Comparison of ENCODE assay signal across 1 cellular context in the genomic region with DNA sequence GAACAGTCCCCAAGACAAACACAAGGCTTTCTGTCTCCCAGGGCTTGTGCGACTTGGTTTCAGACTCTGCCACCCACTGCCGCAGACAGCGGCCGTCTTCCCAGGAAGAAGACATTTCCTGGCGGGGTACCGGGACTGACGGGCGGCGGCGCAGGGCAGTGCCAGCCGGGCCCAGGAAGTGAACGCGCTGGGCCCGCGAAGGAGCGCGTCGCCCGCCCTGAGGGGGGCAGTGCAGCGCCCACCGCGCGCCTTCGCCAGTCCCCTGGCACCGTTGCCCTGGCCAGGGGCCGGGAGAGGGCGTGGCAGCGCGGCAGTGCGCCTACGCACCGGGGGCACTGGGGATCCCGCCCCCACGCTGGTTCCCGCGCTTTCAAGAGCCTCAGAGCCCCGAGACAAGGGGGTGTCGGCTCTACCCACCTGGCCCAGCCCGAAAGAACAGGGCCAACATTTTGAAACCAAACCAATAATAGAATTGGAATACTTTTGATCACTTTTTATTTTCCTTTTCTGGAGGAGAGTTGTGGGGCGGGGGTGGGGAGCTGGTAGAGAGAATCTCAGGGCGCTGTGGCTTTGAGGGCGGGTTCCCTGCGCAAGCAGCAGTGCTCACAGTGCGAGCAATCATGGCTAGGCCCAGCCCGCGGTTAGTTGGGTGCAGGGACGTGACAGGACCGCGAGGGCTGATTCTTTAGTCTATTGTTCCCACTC.
TF ChIP-seq lines count a peak whose summit lies in the region.

No MANE protein-coding gene starts in this region.

TF ChIP-seq in HEK293, 187 proteins besides CTCF, POLR2A, EP300 and RAD21 (continued from another document):
- TF ChIP-seq, protein P1, sequence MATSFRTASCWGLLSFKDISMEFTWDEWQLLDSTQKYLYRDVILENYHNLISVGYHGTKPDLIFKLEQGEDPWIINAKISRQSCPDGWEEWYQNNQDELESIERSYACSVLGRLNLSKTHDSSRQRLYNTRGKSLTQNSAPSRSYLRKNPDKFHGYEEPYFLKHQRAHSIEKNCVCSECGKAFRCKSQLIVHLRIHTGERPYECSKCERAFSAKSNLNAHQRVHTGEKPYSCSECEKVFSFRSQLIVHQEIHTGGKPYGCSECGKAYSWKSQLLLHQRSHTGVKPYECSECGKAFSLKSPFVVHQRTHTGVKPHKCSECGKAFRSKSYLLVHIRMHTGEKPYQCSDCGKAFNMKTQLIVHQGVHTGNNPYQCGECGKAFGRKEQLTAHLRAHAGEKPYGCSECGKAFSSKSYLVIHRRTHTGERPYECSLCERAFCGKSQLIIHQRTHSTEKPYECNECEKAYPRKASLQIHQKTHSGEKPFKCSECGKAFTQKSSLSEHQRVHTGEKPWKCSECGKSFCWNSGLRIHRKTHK (tag by site-specific recombination; IDR thresholded peaks at IDR 0.05) = no peak
- peak; percentile 70 for TF ChIP-seq ZFHX2 (tag by site-specific recombination; conservative IDR thresholded peaks at IDR 0.05)
- TF ChIP-seq, protein P2, sequence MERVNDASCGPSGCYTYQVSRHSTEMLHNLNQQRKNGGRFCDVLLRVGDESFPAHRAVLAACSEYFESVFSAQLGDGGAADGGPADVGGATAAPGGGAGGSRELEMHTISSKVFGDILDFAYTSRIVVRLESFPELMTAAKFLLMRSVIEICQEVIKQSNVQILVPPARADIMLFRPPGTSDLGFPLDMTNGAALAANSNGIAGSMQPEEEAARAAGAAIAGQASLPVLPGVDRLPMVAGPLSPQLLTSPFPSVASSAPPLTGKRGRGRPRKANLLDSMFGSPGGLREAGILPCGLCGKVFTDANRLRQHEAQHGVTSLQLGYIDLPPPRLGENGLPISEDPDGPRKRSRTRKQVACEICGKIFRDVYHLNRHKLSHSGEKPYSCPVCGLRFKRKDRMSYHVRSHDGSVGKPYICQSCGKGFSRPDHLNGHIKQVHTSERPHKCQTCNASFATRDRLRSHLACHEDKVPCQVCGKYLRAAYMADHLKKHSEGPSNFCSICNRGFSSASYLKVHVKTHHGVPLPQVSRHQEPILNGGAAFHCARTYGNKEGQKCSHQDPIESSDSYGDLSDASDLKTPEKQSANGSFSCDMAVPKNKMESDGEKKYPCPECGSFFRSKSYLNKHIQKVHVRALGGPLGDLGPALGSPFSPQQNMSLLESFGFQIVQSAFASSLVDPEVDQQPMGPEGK (tag by site-specific recombination; IDR thresholded peaks at IDR 0.05) = peak; percentile 48
- 0 out of 2 replicates have a peak, but pooled peaks have one; percentile 43 for TF ChIP-seq EGR2 (tag by site-specific recombination; IDR thresholded peaks at IDR 0.05; ENCODE audit: low read depth)
- TF ChIP-seq, protein P3, sequence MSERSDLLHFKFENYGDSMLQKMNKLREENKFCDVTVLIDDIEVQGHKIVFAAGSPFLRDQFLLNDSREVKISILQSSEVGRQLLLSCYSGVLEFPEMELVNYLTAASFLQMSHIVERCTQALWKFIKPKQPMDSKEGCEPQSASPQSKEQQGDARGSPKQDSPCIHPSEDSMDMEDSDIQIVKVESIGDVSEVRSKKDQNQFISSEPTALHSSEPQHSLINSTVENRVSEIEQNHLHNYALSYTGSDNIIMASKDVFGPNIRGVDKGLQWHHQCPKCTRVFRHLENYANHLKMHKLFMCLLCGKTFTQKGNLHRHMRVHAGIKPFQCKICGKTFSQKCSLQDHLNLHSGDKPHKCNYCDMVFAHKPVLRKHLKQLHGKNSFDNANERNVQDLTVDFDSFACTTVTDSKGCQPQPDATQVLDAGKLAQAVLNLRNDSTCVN (tag by site-specific recombination; optimal IDR thresholded peaks at IDR 0.05) = peak; percentile 50
- peak; percentile 62 for TF ChIP-seq ZBTB8A (tag by site-specific recombination; IDR thresholded peaks at IDR 0.05)
- peak; percentile 28; the same call in 1 of the 2 replicates for TF ChIP-seq KLF9 (tag by site-specific recombination; IDR thresholded peaks at IDR 0.05; ENCODE audit: low read depth)
- TF ChIP-seq SP2 (tag by site-specific recombination; IDR thresholded peaks at IDR 0.05) = peak; percentile 25; the same call in 1 of the 2 replicates
- TF ChIP-seq, protein P4, sequence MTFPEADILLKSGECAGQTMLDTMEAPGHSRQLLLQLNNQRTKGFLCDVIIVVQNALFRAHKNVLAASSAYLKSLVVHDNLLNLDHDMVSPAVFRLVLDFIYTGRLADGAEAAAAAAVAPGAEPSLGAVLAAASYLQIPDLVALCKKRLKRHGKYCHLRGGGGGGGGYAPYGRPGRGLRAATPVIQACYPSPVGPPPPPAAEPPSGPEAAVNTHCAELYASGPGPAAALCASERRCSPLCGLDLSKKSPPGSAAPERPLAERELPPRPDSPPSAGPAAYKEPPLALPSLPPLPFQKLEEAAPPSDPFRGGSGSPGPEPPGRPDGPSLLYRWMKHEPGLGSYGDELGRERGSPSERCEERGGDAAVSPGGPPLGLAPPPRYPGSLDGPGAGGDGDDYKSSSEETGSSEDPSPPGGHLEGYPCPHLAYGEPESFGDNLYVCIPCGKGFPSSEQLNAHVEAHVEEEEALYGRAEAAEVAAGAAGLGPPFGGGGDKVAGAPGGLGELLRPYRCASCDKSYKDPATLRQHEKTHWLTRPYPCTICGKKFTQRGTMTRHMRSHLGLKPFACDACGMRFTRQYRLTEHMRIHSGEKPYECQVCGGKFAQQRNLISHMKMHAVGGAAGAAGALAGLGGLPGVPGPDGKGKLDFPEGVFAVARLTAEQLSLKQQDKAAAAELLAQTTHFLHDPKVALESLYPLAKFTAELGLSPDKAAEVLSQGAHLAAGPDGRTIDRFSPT (tag by site-specific recombination; IDR thresholded peaks at IDR 0.05) = 0 out of 2 replicates have a peak, but pooled peaks have one; percentile 17
- TF ChIP-seq GLI4 (tag by site-specific recombination; IDR thresholded peaks at IDR 0.05) = no peak
- TF ChIP-seq, protein P5, sequence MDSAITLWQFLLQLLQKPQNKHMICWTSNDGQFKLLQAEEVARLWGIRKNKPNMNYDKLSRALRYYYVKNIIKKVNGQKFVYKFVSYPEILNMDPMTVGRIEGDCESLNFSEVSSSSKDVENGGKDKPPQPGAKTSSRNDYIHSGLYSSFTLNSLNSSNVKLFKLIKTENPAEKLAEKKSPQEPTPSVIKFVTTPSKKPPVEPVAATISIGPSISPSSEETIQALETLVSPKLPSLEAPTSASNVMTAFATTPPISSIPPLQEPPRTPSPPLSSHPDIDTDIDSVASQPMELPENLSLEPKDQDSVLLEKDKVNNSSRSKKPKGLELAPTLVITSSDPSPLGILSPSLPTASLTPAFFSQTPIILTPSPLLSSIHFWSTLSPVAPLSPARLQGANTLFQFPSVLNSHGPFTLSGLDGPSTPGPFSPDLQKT (IDR thresholded peaks at IDR 0.05; ENCODE audit: borderline replicate concordance, low read depth, low read length) = no peak
TF ChIP-seq in HEK293: peak in this region for 8.
